ENCODE assay signal across 26 cellular contexts in the genomic region with DNA sequence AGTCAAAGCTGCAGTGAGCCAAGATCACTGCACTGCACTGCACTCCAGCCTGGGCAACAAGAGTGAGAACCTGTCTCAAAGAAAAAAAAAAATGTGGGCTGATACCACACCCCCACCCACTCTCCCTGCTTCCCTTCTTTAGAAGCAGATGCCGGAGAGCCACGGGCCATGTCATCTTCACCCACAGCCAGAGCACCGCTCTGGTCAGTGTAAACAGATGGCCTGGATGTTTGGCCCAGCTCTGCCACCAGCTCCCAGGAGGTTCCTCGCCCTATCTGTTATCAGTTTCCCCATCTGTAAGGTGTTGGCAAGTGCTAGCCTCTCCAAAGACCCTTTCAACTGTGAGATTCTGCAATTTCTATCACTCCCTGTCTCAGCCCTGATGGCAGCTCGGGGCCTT. TPM values are rescaled to one million over a fixed set of nuclear protein-coding genes. Genes with fewer than 3 reads are reported as not detected.
"Had no signal": no experiment of that assay in that cellular context is flagged by ENCODE, and none has a peak within 500 bp of the region (broad histone marks: within the 10 kb centered on the region; RNA-seq: fewer than 3 reads in every experiment).

No MANE protein-coding gene starts in this region.

- H3K36me3 ChIP-seq: esophagus squamous epithelium, heart right ventricle, left lung, prostate gland, sigmoid colon, stomach, tibial artery had no signal

- H3K27ac Mint-ChIP-seq: naive thymus-derived CD4-positive, alpha-beta T cell; stimulated activated effector memory CD8-positive, alpha-beta T cell treated with anti-CD3 and anti-CD28 coated beads, Interleukin-12 subunit alpha, Interleukin-12 subunit beta, amount 100 ng/mL, for 72 hours; type B pancreatic cell had no signal

- H3K27me3 ChIP-seq: testis had no signal

- H3K4me3 ChIP-seq: coronary artery, esophagus squamous epithelium, heart right ventricle, left lung, prostate gland, sigmoid colon, stomach, testis, tibial artery had no signal

- H3K27ac ChIP-seq: coronary artery, esophagus squamous epithelium, heart right ventricle, left lung, prostate gland, sigmoid colon, stomach, testis, tibial artery had no signal

- H3K4me1 ChIP-seq: prostate gland had no signal

- DNase-seq: dermis blood vessel endothelial cell; effector memory CD4-positive, alpha-beta T cell; erythroblast; esophagus squamous epithelium; foreskin melanocyte; glutamatergic neuron; heart right ventricle; hippocampal formation; left cardiac atrium; left lung; mesenchymal stem cell; midbrain; naive thymus-derived CD4-positive, alpha-beta T cell; nucleus accumbens; sigmoid colon; stimulated activated CD4-positive, alpha-beta T cell treated with anti-CD3 and anti-CD28 coated beads, Interleukin-2, amount 100 ng/mL, for 24 hours; stimulated activated CD4-positive, alpha-beta T cell treated with anti-CD3 and anti-CD28 coated beads, Interleukin-4, amount 100 ng/mL, for 24 hours; stimulated activated naive CD4-positive, alpha-beta T cell treated with Interleukin-2 at 50 U/mL for 16 hours; stomach; testis; tibial artery had no signal

- H3K9me3 ChIP-seq: esophagus squamous epithelium, heart right ventricle, left lung, prostate gland, sigmoid colon, stomach, testis, tibial artery had no signal

- H3K9me3 Mint-ChIP-seq: naive thymus-derived CD4-positive, alpha-beta T cell; stimulated activated effector memory CD8-positive, alpha-beta T cell treated with anti-CD3 and anti-CD28 coated beads, Interleukin-12 subunit alpha, Interleukin-12 subunit beta, amount 100 ng/mL, for 72 hours; type B pancreatic cell had no signal

- H3K4me3 Mint-ChIP-seq: naive thymus-derived CD4-positive, alpha-beta T cell; nephron; stimulated activated effector memory CD8-positive, alpha-beta T cell treated with anti-CD3 and anti-CD28 coated beads, Interleukin-12 subunit alpha, Interleukin-12 subunit beta, amount 100 ng/mL, for 72 hours; type B pancreatic cell had no signal

RNA-seq across cellular contexts. Expression of gene ADGRB2, which starts 11.9 kb away (rescaled TPM):
- polyA plus RNA-seq: naive thymus-derived CD4-positive, alpha-beta T cell had no signal

RNA-seq across cellular contexts. Expression of gene SPOCD1, which starts 39.8 kb away (rescaled TPM):
- polyA plus RNA-seq: naive thymus-derived CD4-positive, alpha-beta T cell had no signal
